Comparison of ENCODE assay signal across 8 cellular contexts in the genomic region with DNA sequence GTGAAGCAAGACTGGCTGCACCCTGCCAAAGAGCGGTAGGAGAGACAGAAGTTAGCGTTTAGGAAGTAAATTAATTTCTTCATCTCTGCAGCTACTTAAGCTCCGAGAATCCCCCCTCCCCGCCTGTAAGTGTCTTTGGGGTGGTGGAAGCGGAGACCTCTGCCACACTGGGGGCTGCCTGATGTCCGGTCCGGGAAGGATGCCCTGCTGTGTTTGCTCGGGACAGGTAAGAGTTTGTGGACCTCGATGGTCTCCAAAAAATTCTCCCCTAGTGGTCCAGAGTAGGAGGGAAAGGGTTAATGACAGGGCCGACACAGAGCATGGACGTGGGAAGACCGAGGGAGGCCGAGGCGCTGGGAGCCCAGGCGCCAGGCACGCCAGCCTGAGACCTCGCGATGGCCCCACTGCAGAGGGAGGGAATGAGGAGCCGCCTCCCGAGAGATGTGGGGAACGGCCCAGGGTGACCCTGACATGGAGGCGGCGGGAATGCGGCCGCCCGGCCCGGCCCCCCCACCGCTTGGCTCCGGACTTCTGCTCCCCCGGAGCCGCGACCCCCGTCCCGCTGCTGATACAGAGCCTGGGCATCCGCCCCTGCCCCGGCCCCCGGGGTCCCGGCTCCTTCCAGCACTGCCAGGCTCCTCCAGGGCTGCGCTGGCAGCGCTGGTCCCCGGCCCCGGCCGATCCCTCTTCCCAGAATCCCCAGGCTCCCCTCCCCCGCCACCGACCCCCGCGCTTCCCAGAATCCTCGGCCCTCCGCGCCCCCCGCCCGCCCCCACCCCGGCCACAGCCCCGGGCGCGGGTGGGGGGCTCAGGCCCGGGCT. TPM values are rescaled to one million over a fixed set of nuclear protein-coding genes. Genes with fewer than 3 reads are reported as not detected.
DNase-seq lines count a peak whose midpoint lies in the region; ATAC-seq, FAIRE-seq and TF ChIP-seq lines count a peak whose summit lies in the region.

No MANE protein-coding gene starts in this region.

- peaks cover 17 to 35% of the 10 kb centered on the region in 2 donors for H3K4me1 Mint-ChIP-seq in stimulated activated naive B cell treated with anti-CD40 and anti-IgM and Interleukin-4, amounts not matched to agents 10 μg/mL and 1 μg/mL and 100 μg/mL, for 72 hours

- H3K27me3 ChIP-seq in breast epithelium, result no peaks in the 10 kb centered on the region

- H3K9ac ChIP-seq in kidney (ENCODE audit: low read length in 2 of 2), result peak overlapping the region; percentile 37 to 77

- DNase-seq in NCI-H1417 (lab: John Stamatoyannopoulos, UW) (peak in 2 of 3 experiments; percentile 60 to 65), NCI-H1417 treated with DMSO at 0.1 percent for 48 hours (lab: John Stamatoyannopoulos, UW) (no peak), NCI-H2227 treated with DMSO at 0.1 percent for 48 hours (lab: John Stamatoyannopoulos, UW) (peak; percentile 21), breast epithelium (ENCODE audit: low spot score in 2 of 2) (no peak), kidney (no peak), SKM-1 treated with dmso at 0.1 percent for 144 hours (lab: John Stamatoyannopoulos, UW; ENCODE audit: unreplicated experiment) (no peak)
- no peak for DNase-seq in stimulated activated naive B cell treated with anti-CD40 and anti-IgM and Interleukin-4, amounts not matched to agents 10 μg/mL and 1 μg/mL and 100 μg/mL, for 72 hours

- H3K9me3 Mint-ChIP-seq in stimulated activated naive B cell treated with anti-CD40 and anti-IgM and Interleukin-4, amounts not matched to agents 10 μg/mL and 1 μg/mL and 100 μg/mL, for 72 hours, result no peaks in the 10 kb centered on the region

- ATAC-seq in stimulated activated naive B cell treated with anti-CD40 and anti-IgM and Interleukin-4, amounts not matched to agents 10 μg/mL and 1 μg/mL and 100 μg/mL, for 72 hours (replicated peaks), result peak; percentile 60 to 71
- ATAC-seq in HG02763 (IDR thresholded peaks at IDR 0.05; ENCODE audit: unreplicated experiment), result no peak

- peaks cover 18 to 24% of the 10 kb centered on the region in 2 donors for H3K36me3 Mint-ChIP-seq in stimulated activated naive B cell treated with anti-CD40 and anti-IgM and Interleukin-4, amounts not matched to agents 10 μg/mL and 1 μg/mL and 100 μg/mL, for 72 hours

- TF ChIP-seq CTCF in breast epithelium (IDR thresholded peaks at IDR 0.05) (no peak), kidney (IDR thresholded peaks at IDR 0.05; ENCODE audit: borderline replicate concordance, extremely low read depth, insufficient read depth) (no peak)

- H3K36me3 ChIP-seq in breast epithelium, result peaks cover 11% of the 10 kb centered on the region
- H3K36me3 ChIP-seq in kidney (ENCODE audit: control insufficient read depth in 1 of 2, insufficient read depth in 2 of 2, low read length in 2 of 2), result peaks cover 5 to 9% of the 10 kb centered on the region in 2 donors

- no peak for FAIRE-seq in kidney (lab: Jason Lieb, UNC)

- H3K4me1 ChIP-seq in breast epithelium (peaks cover 0 to 6% of the 10 kb centered on the region in 2 donors), kidney (ENCODE audit: control insufficient read depth in 1 of 2, insufficient read depth in 1 of 2, low read depth in 1 of 2, low read length in 2 of 2) (peaks cover 0 to 6% of the 10 kb centered on the region in 2 donors)

- intact Hi-C loops in breast epithelium (cut with DNase I; ENCODE audit: low total_unique reads), result no loop called here
- intact Hi-C loops in kidney (cut with DNase I), result no loop called here

- H3K9me3 ChIP-seq in breast epithelium (no peaks in the 10 kb centered on the region), kidney (ENCODE audit: control insufficient read depth in 1 of 2, low read length in 2 of 2) (no peaks in the 10 kb centered on the region)

- peak overlapping the region; percentile 56 for H3K27ac Mint-ChIP-seq in stimulated activated naive B cell treated with anti-CD40 and anti-IgM and Interleukin-4, amounts not matched to agents 10 μg/mL and 1 μg/mL and 100 μg/mL, for 72 hours

- H3K4me3 Mint-ChIP-seq in stimulated activated naive B cell treated with anti-CD40 and anti-IgM and Interleukin-4, amounts not matched to agents 10 μg/mL and 1 μg/mL and 100 μg/mL, for 72 hours, result peak overlapping the region; percentile 94 to 98

- no peak for TF ChIP-seq POLR2A in breast epithelium (IDR thresholded peaks at IDR 0.05)

- H3K4me3 ChIP-seq in breast epithelium, result peak overlapping the region; percentile 93 to 97 (median 96)
- H3K4me3 ChIP-seq in kidney (ENCODE audit: low read length in 2 of 2), result peak overlapping the region; percentile 36 to 91

- H3K27ac ChIP-seq in breast epithelium (peak overlapping the region; percentile 91), kidney (ENCODE audit: low read depth in 2 of 2, low read length in 2 of 2) (no peak overlapping the region)

- peaks cover 0 to 8% of the 10 kb centered on the region in 2 donors for H3K27me3 Mint-ChIP-seq in stimulated activated naive B cell treated with anti-CD40 and anti-IgM and Interleukin-4, amounts not matched to agents 10 μg/mL and 1 μg/mL and 100 μg/mL, for 72 hours

RNA-seq across cellular contexts. Expression of gene ZNF629, which starts 0.7 kb away (rescaled TPM):
- total RNA-seq in breast epithelium, result 10 to 100 TPM in 2 of 3 donors, 1 to 10 TPM in 1; 9.4 to 16.2 (median 10.5) TPM
- 19.8 TPM for total RNA-seq in kidney
- polyA plus RNA-seq in kidney (ENCODE audit: insufficient read depth, low read depth, low replicate concordance), result 8.1 TPM

RNA-seq across cellular contexts. Expression of gene RNF40, which starts 24.2 kb away (rescaled TPM):
- 10 to 100 TPM; 77.0 to 84.7 (median 77.3) TPM for total RNA-seq in breast epithelium
- 109 TPM for total RNA-seq in kidney
- polyA plus RNA-seq in kidney (ENCODE audit: insufficient read depth, low read depth, low replicate concordance), result 74.3 TPM

RNA-seq across cellular contexts. Expression of gene CFAP119, which starts 24.5 kb away (rescaled TPM):
- total RNA-seq in breast epithelium, result 10 to 100 TPM in 2 of 3 donors, 1 to 10 TPM in 1; 1.4 to 17.1 (median 13.4) TPM
- 12.2 TPM for total RNA-seq in kidney
- polyA plus RNA-seq in kidney (ENCODE audit: insufficient read depth, low read depth, low replicate concordance), result 13.5 TPM

RNA-seq across cellular contexts. Expression of gene PHKG2, which starts 38.1 kb away (rescaled TPM):
- 10 to 100 TPM; 28.5 to 38.8 (median 35.7) TPM for total RNA-seq in breast epithelium
- 27.8 TPM for total RNA-seq in kidney
- polyA plus RNA-seq in kidney (ENCODE audit: insufficient read depth, low read depth, low replicate concordance), result 34.9 TPM

Comparison
In these comparisons a context has a peak if more than half of its experiments do, and no peak if none do; other contexts are left out.
1. DNase-seq: peak in NCI-H1417 (2 of 3) and NCI-H2227 treated with DMSO at 0.1 percent for 48 hours (single experiment); none in NCI-H1417 treated with DMSO at 0.1 percent for 48 hours (single experiment), breast epithelium (0 of 2), kidney (single experiment), stimulated activated naive B cell treated with anti-CD40 and anti-IgM and Interleukin-4, amounts not matched to agents 10 μg/mL and 1 μg/mL and 100 μg/mL, for 72 hours (single experiment) and SKM-1 treated with dmso at 0.1 percent for 144 hours (single experiment).
2. H3K27ac ChIP-seq: peak in breast epithelium (2 of 2); none in kidney (0 of 2).